23 cellular contexts compared by ENCODE assay signal in genomic region chr11:126522152-126522551, GRCh38.
DNase-seq lines count a peak whose midpoint lies in the region; ATAC-seq, FAIRE-seq and TF ChIP-seq lines count a peak whose summit lies in the region.
"Had no signal": no experiment of that assay in that cellular context is flagged by ENCODE, and none has a peak within 500 bp of the region (broad histone marks: within the 10 kb centered on the region; RNA-seq: fewer than 3 reads in every experiment).

No MANE protein-coding gene starts in this region.

- TF ChIP-seq CTCF in K562 (IDR thresholded peaks at IDR 0.05 in 2 of 3, conservative IDR thresholded peaks at IDR 0.05 in 1 of 3; ENCODE audit: insufficient read depth in 2 of 3, low read depth in 1 of 3, low read length in 3 of 3) = no peak
- no peak for TF ChIP-seq CTCF in sigmoid colon (IDR thresholded peaks at IDR 0.05)
- TF ChIP-seq CTCF in lower lobe of right lung (IDR thresholded peaks at IDR 0.05) = no peak
- TF ChIP-seq CTCF in GM13976 (IDR thresholded peaks at IDR 0.05; ENCODE audit: borderline replicate concordance, control extremely low read depth, extremely low read depth, insufficient read depth, missing control alignments) = no peak

- no peak overlapping the region for H3K9ac ChIP-seq in GM23248
- H3K9ac ChIP-seq in K562 (ENCODE audit: insufficient read depth in 1 of 2, low read depth in 2 of 2, low read length in 2 of 2) = no peak overlapping the region

- no TSS peak for BruUV-seq in K562 (replicated peaks; lab: Mats Ljungman, UMichigan)

- POLR2A ChIA-PET in K562 (lab: Yijun Ruan, JAX) = interaction anchor here (1.0 kb wide), 1 partner anchor 123 kb away, joined by 3 read pairs; no protein-coding TSS in a partner anchor

- no peak for TF ChIP-seq RAD21 in K562 (CRISPR knock-in tag; conservative IDR thresholded peaks at IDR 0.05 in 1 of 2, IDR thresholded peaks at IDR 0.05 in 1 of 2)

- H4K20me1 ChIP-seq in GM23248 (ENCODE audit: insufficient read depth) (no peaks in the 10 kb centered on the region), K562 (replicated peaks; ENCODE audit: control insufficient read depth, insufficient read depth, low read length) (0 out of 2 replicates have a peak, but pooled peaks cover 3% of the 10 kb centered on the region)

- H3K27me3 ChIP-seq in GM23248 (replicated peaks; ENCODE audit: insufficient read depth) = no peaks in the 10 kb centered on the region
- H3K27me3 ChIP-seq in K562 (ENCODE audit: control insufficient read depth in 2 of 2, insufficient read depth in 2 of 2, low read length in 2 of 2) = peaks cover 34 to 75% of the 10 kb centered on the region in 2 experiments
- H3K27me3 ChIP-seq in sigmoid colon = peaks cover 0 to 11% (median 0%) of the 10 kb centered on the region in 3 donors
- no peaks in the 10 kb centered on the region for H3K27me3 ChIP-seq in lower lobe of right lung (ENCODE audit: low read depth)
- H3K27me3 ChIP-seq: SJSA1 had no signal

- H3K4me2 ChIP-seq in GM23248 (ENCODE audit: unreplicated experiment) = no peak overlapping the region
- H3K4me2 ChIP-seq in K562 (ENCODE audit: insufficient read depth, low read length) = no peak overlapping the region

- H3K9me3 ChIP-seq in GM23248 (ENCODE audit: low read depth) (no peaks in the 10 kb centered on the region), K562 (replicated peaks; ENCODE audit: control insufficient read depth, insufficient read depth, low read depth, low read length) (no peaks in the 10 kb centered on the region), sigmoid colon (no peaks in the 10 kb centered on the region), lower lobe of right lung (no peaks in the 10 kb centered on the region)
- H3K9me3 ChIP-seq: SJSA1 had no signal

- H2AFZ ChIP-seq in GM23248 (no peak overlapping the region), K562 (ENCODE audit: low read depth, low read length) (0 out of 2 replicates have a peak overlapping the region, but pooled peaks have one; percentile 38)

- H3K4me3 ChIP-seq in GM23248 (no peak overlapping the region), K562 (no peak overlapping the region), sigmoid colon (no peak overlapping the region), lower lobe of right lung (no peak overlapping the region)
- H3K4me3 ChIP-seq: SJSA1 had no signal

- H3K27ac ChIP-seq in GM23248 = no peak overlapping the region
- H3K27ac ChIP-seq in K562 (ENCODE audit: extremely low read depth, low read depth, low read length) = no peak overlapping the region
- H3K27ac ChIP-seq in sigmoid colon = no peak overlapping the region
- no peak overlapping the region for H3K27ac ChIP-seq in lower lobe of right lung
- H3K27ac ChIP-seq: HL-60, SJSA1 had no signal

- FAIRE-seq in K562 (lab: Jason Lieb, UNC) = no peak

- 87 to 88% methylated on average over 4 of the region's 4 CpGs for WGBS in GM23248 (ENCODE audit: low coverage in 1 of 2, low lambda C conversion rate in 2 of 2, missing lambda C conversion rate in 2 of 2), 2 experiments
- 4% methylated on average over 4 of the region's 4 CpGs for WGBS in K562 (ENCODE audit: insufficient coverage, low coverage, missing lambda C conversion rate)
- 89 to 90% methylated on average over 4 of the region's 4 CpGs for WGBS in sigmoid colon, 2 donors

- peak; percentile 43 for DNase-seq in AG08395 (ENCODE audit: low spot score)
- DNase-seq in GM23248 = peak; percentile 26
- peak; percentile 9 to 23 (median 22) for DNase-seq in K562 (ENCODE audit: extremely low read depth in 1 of 4, low spot score in 3 of 4)
- peak; percentile 12 for DNase-seq in sigmoid colon
- DNase-seq in lower lobe of right lung = no peak
- DNase-seq in GM13976 (ENCODE audit: low spot score) = no peak
- DNase-seq: AML-193; C1 segment of cervical spinal cord; Calu3; CD8-positive, alpha-beta memory T cell; DMS153; GDM1; H9; MV-4-11; NCI-H1105 treated with DMSO at 0.1 percent for 48 hours; NCI-H2081; NCI-H2171; NCI-H526; T-helper 1 cell had no signal

- no peaks in the 10 kb centered on the region for H3K79me2 ChIP-seq in GM23248 (ENCODE audit: insufficient read depth)
- no peaks in the 10 kb centered on the region for H3K79me2 ChIP-seq in K562 (ENCODE audit: control insufficient read depth, insufficient read depth, low read length)

- H3K9me1 ChIP-seq in K562 (ENCODE audit: control insufficient read depth, insufficient read depth, low read length) = no peaks in the 10 kb centered on the region

- H3F3A ChIP-seq in GM23248 (ENCODE audit: insufficient read depth) = no peaks in the 10 kb centered on the region

- in situ Hi-C loops in GM23248 (cut with MboI) = no loop called here
- in situ Hi-C loops in K562 (cut with MboI) = no loop called here
- in situ Hi-C loops in GM13976 (cut with MboI; ENCODE audit: low sequenced_read_pairs, unreplicated experiment) = no loop called here

- TF ChIP-seq POLR2A in K562 (conservative IDR thresholded peaks at IDR 0.05) = no peak
- no peak for TF ChIP-seq POLR2A in sigmoid colon (IDR thresholded peaks at IDR 0.05)

- intact Hi-C loops in K562 (cut with micrococcal nuclease) = no loop called here
- intact Hi-C loops in sigmoid colon (cut with DNase I) = no loop called here
- intact Hi-C loops in lower lobe of right lung (cut with DNase I) = no loop called here

- CTCF ChIA-PET in K562 (lab: Yijun Ruan, JAX; ENCODE audit: low intra/inter-chr PET ratio) = no interaction called here

- TF ChIP-seq EP300 in K562 (IDR thresholded peaks at IDR 0.05; ENCODE audit: low read length) (no peak), sigmoid colon (IDR thresholded peaks at IDR 0.05) (no peak)

- H3K36me3 ChIP-seq in GM23248 (ENCODE audit: low read depth) (no peaks in the 10 kb centered on the region), K562 (ENCODE audit: control insufficient read depth, insufficient read depth, low read length) (no peaks in the 10 kb centered on the region), sigmoid colon (no peaks in the 10 kb centered on the region), lower lobe of right lung (no peaks in the 10 kb centered on the region)
- H3K36me3 ChIP-seq: SJSA1 had no signal

- H3K9me2 ChIP-seq in GM23248 (ENCODE audit: insufficient read depth) = no peaks in the 10 kb centered on the region

- ATAC-seq in K562 (peak; percentile 48; the same call in 2 of the 3 replicates), lower lobe of right lung (no peak), HG03469 (IDR thresholded peaks at IDR 0.05; ENCODE audit: unreplicated experiment) (no peak)
- ATAC-seq: Right ventricle myocardium inferior had no signal

- H3K4me1 ChIP-seq in GM23248 (ENCODE audit: insufficient read depth) (no peaks in the 10 kb centered on the region), K562 (replicated peaks in 1 of 2; ENCODE audit: control insufficient read depth in 2 of 2, insufficient read depth in 2 of 2, low read length in 2 of 2) (no peaks in the 10 kb centered on the region), sigmoid colon (no peaks in the 10 kb centered on the region), lower lobe of right lung (no peaks in the 10 kb centered on the region)
- H3K4me1 ChIP-seq: SJSA1 had no signal

TF ChIP-seq in K562, 482 proteins besides CTCF, POLR2A, EP300 and RAD21:
- TF ChIP-seq ETS2 (tag; IDR thresholded peaks at IDR 0.05; ENCODE audit: borderline replicate concordance, poor library complexity, severe bottlenecking) = no peak
- TF ChIP-seq NFE2L1 (tag; IDR thresholded peaks at IDR 0.05; ENCODE audit: borderline replicate concordance, low read depth) = peak; percentile 52; the same call in 1 of the 2 replicates
- TF ChIP-seq TAL1 (IDR thresholded peaks at IDR 0.05) = no peak
- TF ChIP-seq ZNF316 (IDR thresholded peaks at IDR 0.05) = peak; percentile 40; the same call in 1 of the 2 replicates
- TF ChIP-seq MAFG (tag; conservative IDR thresholded peaks at IDR 0.05) = peak; percentile 79
- no peak for TF ChIP-seq SMAD3 (CRISPR knock-in tag; conservative IDR thresholded peaks at IDR 0.05)
- TF ChIP-seq HDAC1 (IDR thresholded peaks at IDR 0.05) = no peak
- 0 out of 2 replicates have a peak, but pooled peaks have one; percentile 16 for TF ChIP-seq FOSL1 (tag; conservative IDR thresholded peaks at IDR 0.05)
- peak; percentile 48; the same call in 1 of the 2 replicates for TF ChIP-seq C11orf30 (IDR thresholded peaks at IDR 0.05; ENCODE audit: low read depth)
- peak; percentile 30; the same call in 1 of the 2 replicates for TF ChIP-seq NFE2 (IDR thresholded peaks at IDR 0.05; ENCODE audit: low read depth)

Comparison
In these comparisons a context has a peak if more than half of its experiments do, and no peak if none do; other contexts are left out.
1. DNase-seq: peak in AG08395 (single experiment), GM23248 (single experiment), K562 (4 of 4) and sigmoid colon (single experiment); none in lower lobe of right lung (single experiment) and GM13976 (single experiment).